In genomic region chr6:20404641-20405032, GRCh38 we compare ENCODE assay signal across 7 cellular contexts. TPM values are rescaled to one million over a fixed set of nuclear protein-coding genes. Genes with fewer than 3 reads are reported as not detected.
DNase-seq lines count a peak whose midpoint lies in the region; ATAC-seq, FAIRE-seq and TF ChIP-seq lines count a peak whose summit lies in the region.

No MANE protein-coding gene starts in this region.

- 0 out of 2 replicates have a peak overlapping the region, but pooled peaks have one; percentile 10 for H2AFZ ChIP-seq in GM12878 (ENCODE audit: control insufficient read depth, low read depth, low read length)

- peak overlapping the region; percentile 93 for H3K9ac ChIP-seq in GM12878 (ENCODE audit: control insufficient read depth, insufficient read depth, low read length)
- H3K9ac ChIP-seq in kidney (ENCODE audit: low read length in 2 of 2), result peak overlapping the region in 1 of 2 donors; percentile 60

- peak; percentile 72 for FAIRE-seq in GM12878 (lab: Jason Lieb, UNC)
- FAIRE-seq in kidney (lab: Jason Lieb, UNC), result no peak

- SMC1A ChIA-PET in GM12878 (lab: Charles Lee; ENCODE audit: uncharacterized antibody, unreplicated experiment), result interaction anchor here (0.6 to 3.1 kb wide), 41 partner anchors 10 to 197 kb away, joined by 3 to 41 read pairs (median 4); no protein-coding TSS in a partner anchor

- POLR2A ChIA-PET in GM12878 (lab: Charles Lee), result interaction anchor here (0.6 to 1.8 kb wide), 11 partner anchors 9 to 202 kb away, joined by 3 to 9 read pairs (median 5); partner anchors contain the start of gene CDKAL1

- WGBS in GM12878 (ENCODE audit: insufficient coverage, insufficient replicate concordance, low lambda C conversion rate, missing lambda C conversion rate), result 1% methylated on average over 6 of the region's 6 CpGs

- no peaks in the 10 kb centered on the region for H3K27me3 ChIP-seq in GM12878 (replicated peaks in 1 of 2; ENCODE audit: control insufficient read depth in 2 of 2, insufficient read depth in 2 of 2, low read length in 1 of 2)

- TF ChIP-seq CTCF in GM12874 (IDR thresholded peaks at IDR 0.05; ENCODE audit: insufficient read depth, low read depth, low read length) (peak; percentile 72), GM12878 (IDR thresholded peaks at IDR 0.05 in 2 of 3, conservative IDR thresholded peaks at IDR 0.05 in 1 of 3; ENCODE audit: control insufficient read depth in 2 of 3, extremely low read depth in 1 of 3, insufficient read depth in 1 of 3, low read depth in 3 of 3, low read length in 3 of 3) (peak; percentile 58 to 72 (median 68)), kidney (IDR thresholded peaks at IDR 0.05; ENCODE audit: borderline replicate concordance, extremely low read depth, insufficient read depth) (peak; percentile 33)

- in situ Hi-C loops in GM12878 (cut with MboI), result no loop called here

- intact Hi-C loops in GM12878 (cut with micrococcal nuclease; ENCODE audit: unreplicated experiment) (loop anchor here (1.0 to 5.0 kb wide), 4 partner anchors 62 to 192 kb away; partner anchors contain the start of gene MBOAT1), kidney (cut with DNase I) (no loop called here)

- BruUV-seq in GM12878 (replicated peaks; lab: Mats Ljungman, UMichigan), result TSS peak; percentile 62

- peak overlapping the region; percentile 82 for H3K4me3 ChIP-seq in GM12878
- peak overlapping the region; percentile 64 to 85 for H3K4me3 ChIP-seq in kidney (ENCODE audit: low read length in 2 of 2)

- RAD21 ChIA-PET in GM12878 (lab: Charles Lee; ENCODE audit: unreplicated experiment), result interaction anchor here (0.6 to 2.6 kb wide), 32 partner anchors 9 to 1183 kb away, joined by 3 to 33 read pairs (median 4); partner anchors contain the start of gene CDKAL1

- H3K27ac ChIP-seq in GM12878 (ENCODE audit: control insufficient read depth, insufficient read depth) (peak overlapping the region; percentile 92), kidney (ENCODE audit: low read depth in 2 of 2, low read length in 2 of 2) (peak overlapping the region in 1 of 2 donors; percentile 90)

- H3K79me2 ChIP-seq in GM12878 (ENCODE audit: control insufficient read depth, insufficient read depth, low read length), result peaks cover 76% of the 10 kb centered on the region

- TF ChIP-seq POLR2A in GM12878 (IDR thresholded peaks at IDR 0.05; ENCODE audit: low read depth, low read length), result no peak

- CTCF ChIA-PET in GM12878 (lab: Yijun Ruan, JAX), result interaction anchor here (0.7 to 4.7 kb wide), 39 partner anchors 9 to 1184 kb away, joined by 3 to 72 read pairs (median 7); no protein-coding TSS in a partner anchor

- no peaks in the 10 kb centered on the region for H4K20me1 ChIP-seq in GM12878 (ENCODE audit: control insufficient read depth, insufficient read depth)

- no peaks in the 10 kb centered on the region for H3K9me3 ChIP-seq in GM12878 (replicated peaks; ENCODE audit: control insufficient read depth, insufficient read depth, low read length)
- no peaks in the 10 kb centered on the region for H3K9me3 ChIP-seq in kidney (ENCODE audit: control insufficient read depth in 1 of 2, low read length in 2 of 2)

- ATAC-seq in HG02763 (IDR thresholded peaks at IDR 0.05; ENCODE audit: unreplicated experiment) (peak; percentile 22), GM12878 (peak; percentile 43)

- no peak for TF ChIP-seq EP300 in GM12878 (IDR thresholded peaks at IDR 0.05; ENCODE audit: borderline replicate concordance in 1 of 2, control insufficient read depth in 1 of 2, low read depth in 2 of 2, low read length in 2 of 2)

- H3K36me3 ChIP-seq in GM12878 (ENCODE audit: control insufficient read depth in 2 of 2, insufficient read depth in 2 of 2, low read length in 1 of 2) (0 out of 4 replicates have a peak, but pooled peaks cover 0 to 5% of the 10 kb centered on the region in 2 experiments), kidney (ENCODE audit: control insufficient read depth in 1 of 2, insufficient read depth in 2 of 2, low read length in 2 of 2) (no peaks in the 10 kb centered on the region)

- peak overlapping the region; percentile 88 for H3K4me2 ChIP-seq in GM12878 (ENCODE audit: control insufficient read depth, insufficient read depth)

- peak; percentile 71 for TF ChIP-seq RAD21 in GM12878 (IDR thresholded peaks at IDR 0.05; ENCODE audit: insufficient read depth, low read depth, low read length)

- H3K4me1 ChIP-seq in GM12878 (ENCODE audit: control insufficient read depth, insufficient read depth, low read length) (peaks cover 12% of the 10 kb centered on the region), kidney (ENCODE audit: control insufficient read depth in 1 of 2, insufficient read depth in 1 of 2, low read depth in 1 of 2, low read length in 2 of 2) (no peaks in the 10 kb centered on the region)

- peak; percentile 65 for DNase-seq in NCI-H146 (lab: John Stamatoyannopoulos, UW)
- DNase-seq in T-helper 2 cell, result peak; percentile 18 to 87 (median 50)
- peak; percentile 56 for DNase-seq in GM12878 (ENCODE audit: low read depth, low spot score)
- DNase-seq in kidney, result no peak
- peak in 2 of 3 donors; percentile 21 to 26 for DNase-seq in stimulated activated CD4-positive, alpha-beta T cell treated with anti-CD3 and anti-CD28 coated beads, TNF-alpha, amount 100 ng/mL, for 1 hour (ENCODE audit: low read depth in 3 of 3, low spot score in 1 of 3)

TF ChIP-seq in GM12878, 131 proteins besides CTCF, POLR2A, EP300 and RAD21 (continues in another document):
- TF ChIP-seq ATF7 (IDR thresholded peaks at IDR 0.05; ENCODE audit: low read depth) (no peak), ZNF592 (IDR thresholded peaks at IDR 0.05) (no peak)

RNA-seq across cellular contexts. Expression of gene E2F3, which starts 3.0 kb away (rescaled TPM):
- 10.0 and 11.7 TPM in 2 replicates for total RNA-seq in GM12878 (2013; cell fraction: nucleolus; rRNA removed)
- total RNA-seq in GM12878 (2014; rRNA removed), result 5.1 and 5.9 TPM in 2 replicates
- 9.7 and 10.6 TPM in 2 replicates for total RNA-seq in GM12878 (2014; rRNA removed; fragmentation: Illumina TruSeq; extraction: Trizol)
- 15.8 and 16.8 TPM in 2 replicates for total RNA-seq in GM12878 (2021)
- polyA plus RNA-seq in GM12878 (2011; ENCODE audit: low read depth), result 4.3 TPM
- polyA plus RNA-seq in GM12878 (2011; rRNA removed), result 15.0 and 15.7 TPM in 2 replicates
- polyA plus RNA-seq in GM12878 (2011; cell fraction: cytosol; rRNA removed), result 7.8 and 8.9 TPM in 2 replicates
- polyA plus RNA-seq in GM12878 (2011; cell fraction: nucleus; rRNA removed), result 18.4 and 23.8 TPM in 2 replicates
- polyA plus RNA-seq in GM12878 (2012), result 5.5 and 5.7 TPM in 2 replicates
- polyA plus RNA-seq in GM12878 (2014; fragmentation: Illumina TruSeq; extraction: Trizol), result 16.3 and 19.8 TPM in 2 replicates
- polyA plus RNA-seq in GM12878 (2014; fragmentation: Nextera tagmentation; extraction: Ambion mirVana), result 1 to 10 TPM; 5.3 to 6.6 TPM
- 10.4 and 10.6 TPM in 2 replicates for polyA plus RNA-seq in GM12878 (2014; rRNA removed)
- polyA plus RNA-seq in GM12878 (2016; fragmentation: Nextera tagmentation; extraction: Ambion mirVana), result 10 to 100 TPM; 10.7 to 12.0 TPM
- polyA minus RNA-seq in GM12878 (2011; rRNA and poly(A)+ RNA removed), result 10.2 and 10.7 TPM in 2 replicates
- polyA minus RNA-seq in GM12878 (2011; cell fraction: cytosol; rRNA and poly(A)+ RNA removed), result 4.5 and 6.0 TPM in 2 replicates
- 5.1 and 8.8 TPM in 2 replicates for polyA minus RNA-seq in GM12878 (2011; cell fraction: nucleus; rRNA and poly(A)+ RNA removed)
- total RNA-seq in kidney, result 11.0 TPM
- 3.7 TPM for polyA plus RNA-seq in kidney (ENCODE audit: insufficient read depth, low read depth, low replicate concordance)
